Comparison of ENCODE assay signal across 8 cellular contexts in the genomic region with DNA sequence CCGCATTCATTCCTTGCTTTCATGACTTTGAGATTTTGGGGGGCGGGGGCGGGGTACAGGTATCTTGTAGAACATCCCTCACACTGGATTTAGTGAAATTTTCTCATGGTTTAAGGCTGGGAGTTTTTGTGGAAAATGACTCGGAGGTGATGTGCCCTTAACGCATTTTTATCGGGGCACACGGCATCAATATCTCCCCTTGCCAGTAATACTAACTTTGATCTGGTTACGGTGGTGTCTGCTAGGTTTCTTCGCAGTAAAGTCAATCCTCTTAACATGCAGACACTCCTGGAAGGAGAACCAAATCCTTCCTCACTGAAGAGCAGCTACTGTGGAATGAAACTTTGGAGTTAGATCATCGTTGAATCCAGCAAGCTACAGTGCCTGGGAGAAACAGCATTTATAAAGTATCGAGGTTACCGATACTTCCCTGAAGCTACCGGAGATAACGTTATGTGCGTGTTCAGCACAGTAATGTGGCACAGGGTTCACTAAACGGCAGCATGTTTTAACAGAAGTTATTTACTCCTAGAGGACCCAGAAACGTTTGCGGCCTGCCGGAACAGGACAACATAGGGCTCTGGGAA.
A peak's percentile ranks its signal among the peaks of the same experiment; 100 is the strongest.
DNase-seq lines count a peak whose midpoint lies in the region; ATAC-seq and TF ChIP-seq lines count a peak whose summit lies in the region.

No MANE protein-coding gene starts in this region.

- H3K4me3 ChIP-seq in GM12875 (ENCODE audit: low read depth, low read length) (peak overlapping the region; percentile 66), SK-N-MC (no peak overlapping the region), retinal pigment epithelial cell (ENCODE audit: low read length) (peak overlapping the region; percentile 92)

- DNase-seq in SK-N-MC (ENCODE audit: low read depth, low spot score) = no peak
- DNase-seq in fibroblast of peridontal ligament (ENCODE audit: extremely low read depth) = peak; percentile 34
- DNase-seq in retinal pigment epithelial cell (ENCODE audit: low read depth) = no peak
- no peak for DNase-seq in foreskin melanocyte
- DNase-seq in glomerular visceral epithelial cell (ENCODE audit: extremely low spot score) = no peak
- no peak for DNase-seq in kidney tubule cell (ENCODE audit: low spot score)

- H3K36me3 ChIP-seq in SK-N-MC (ENCODE audit: insufficient read depth, low read length) = peaks cover 9% of the 10 kb centered on the region; the same call in 1 of the 2 replicates

- H3K27ac ChIP-seq in SK-N-MC = peak overlapping the region; percentile 52

- no peak for TF ChIP-seq CTCF in GM12875 (IDR thresholded peaks at IDR 0.05; ENCODE audit: borderline replicate concordance, insufficient read depth, low read depth, low read length)
- no peak for TF ChIP-seq CTCF in retinal pigment epithelial cell (conservative IDR thresholded peaks at IDR 0.05; ENCODE audit: low read depth, low read length)

- H3K9me3 ChIP-seq in SK-N-MC (ENCODE audit: low read depth, low read length) = no peaks in the 10 kb centered on the region

- no peak for ATAC-seq in GM21619 (IDR thresholded peaks at IDR 0.05; ENCODE audit: unreplicated experiment)

- H3K9ac ChIP-seq in SK-N-MC (ENCODE audit: insufficient read length) = no peak overlapping the region
